ENCODE assay signal across 22 cellular contexts in genomic region chr1:234148350-234148749, GRCh38.
A peak's percentile ranks its signal among the peaks of the same experiment; 100 is the strongest.
DNase-seq lines count a peak whose midpoint lies in the region; TF ChIP-seq lines count a peak whose summit lies in the region.
"Had no signal": no experiment of that assay in that cellular context is flagged by ENCODE, and none has a peak within 500 bp of the region (broad histone marks: within the 10 kb centered on the region; RNA-seq: fewer than 3 reads in every experiment).

No MANE protein-coding gene starts in this region.

- 90% methylated on average over 3 of the region's 3 CpGs for WGBS in mammary epithelial cell (ENCODE audit: low coverage, missing lambda C conversion rate)

- H4K20me1 ChIP-seq in mammary epithelial cell (ENCODE audit: insufficient read depth, low read length): no peaks in the 10 kb centered on the region
- H4K20me1 ChIP-seq: BLaER1 had no signal

- H3K4me1 ChIP-seq in mammary epithelial cell (ENCODE audit: insufficient read depth, low read length): peaks cover 35% of the 10 kb centered on the region
- H3K4me1 ChIP-seq: BLaER1 had no signal

- H3K36me3 Mint-ChIP-seq in T-helper 1 cell treated with Interleukin-12 subunit alpha and Interleukin-12 subunit beta and Interleukin-4 antibody, amounts not matched to agents 30 μg/mL and 1 μg/mL, for 36 hours (ENCODE audit: low read depth): no peaks in the 10 kb centered on the region
- no peaks in the 10 kb centered on the region for H3K36me3 Mint-ChIP-seq in MCF 10A (ENCODE audit: insufficient read depth, unreplicated experiment)

- H3K4me3 ChIP-seq in mammary epithelial cell (replicated peaks in 1 of 3; ENCODE audit: insufficient read depth in 1 of 3, low read depth in 2 of 3, low read length in 3 of 3) (no peak overlapping the region), WI38 (ENCODE audit: low read depth, low read length) (peak overlapping the region; percentile 8; the same call in 1 of the 2 replicates)
- H3K4me3 ChIP-seq: BLaER1 had no signal

- in situ Hi-C loops in mammary epithelial cell (cut with MboI; ENCODE audit: low sequenced_read_pairs in 2 of 2): loop anchor here in 1 of 2 donors (10.0 kb wide), 1 partner anchor 166 kb away; no protein-coding TSS in a partner anchor

- no peak for DNase-seq in T-helper 1 cell
- no peak for DNase-seq in mammary epithelial cell
- no peak for DNase-seq in MCF 10A (ENCODE audit: unreplicated experiment)
- DNase-seq in epithelial cell of prostate (ENCODE audit: low read depth, low spot score): no peak
- DNase-seq in OCI-M1 (lab: John Stamatoyannopoulos, UW): no peak
- no peak for DNase-seq in NCI-H2029 treated with DMSO at 0.1 percent for 48 hours (lab: John Stamatoyannopoulos, UW)
- DNase-seq: ACHN; CD4-positive, alpha-beta T cell; COR-L47; DMS79; H7; MM.1S; NCI-H1048; NCI-H1417 treated with DMSO at 0.1 percent for 48 hours; NCI-H187 treated with DMSO at 0.1 percent for 48 hours; NCI-H226; NCI-H524; NCI-H82 had no signal

- H3K27me3 ChIP-seq in mammary epithelial cell (ENCODE audit: insufficient read depth, low read length): no peaks in the 10 kb centered on the region
- H3K27me3 ChIP-seq: BLaER1 had no signal

- peaks cover 7% of the 10 kb centered on the region for H3K79me2 ChIP-seq in mammary epithelial cell (ENCODE audit: insufficient read depth, low read length)

- CTCF ChIA-PET in mammary epithelial cell (lab: Charles Lee; ENCODE audit: low non-redundant PET) (no interaction called here), MCF 10A (lab: Yijun Ruan, JAX) (interaction anchor here (1.1 to 8.3 kb wide), 4 partner anchors 16 to 162 kb away, joined by 3 to 220 read pairs (median 4); no protein-coding TSS in a partner anchor)

- H3K9me3 Mint-ChIP-seq in T-helper 1 cell treated with Interleukin-12 subunit alpha and Interleukin-12 subunit beta and Interleukin-4 antibody, amounts not matched to agents 30 μg/mL and 1 μg/mL, for 36 hours: peaks cover 9% of the 10 kb centered on the region
- peaks cover 14% of the 10 kb centered on the region for H3K9me3 Mint-ChIP-seq in MCF 10A (ENCODE audit: unreplicated experiment)
- H3K9me3 Mint-ChIP-seq: CD4-positive, alpha-beta T cell had no signal

- no peaks in the 10 kb centered on the region for H3K36me3 ChIP-seq in mammary epithelial cell (ENCODE audit: insufficient read depth, low read length)
- H3K36me3 ChIP-seq: BLaER1 had no signal

- intact Hi-C loops in mammary epithelial cell (cut with micrococcal nuclease) (no loop called here), MCF 10A (cut with micrococcal nuclease) (no loop called here)

- H3K4me3 Mint-ChIP-seq in T-helper 1 cell treated with Interleukin-12 subunit alpha and Interleukin-12 subunit beta and Interleukin-4 antibody, amounts not matched to agents 30 μg/mL and 1 μg/mL, for 36 hours: peak overlapping the region; percentile 2
- H3K4me3 Mint-ChIP-seq in MCF 10A (ENCODE audit: unreplicated experiment): no peak overlapping the region
- H3K4me3 Mint-ChIP-seq: CD4-positive, alpha-beta T cell had no signal

- H3K27ac ChIP-seq in mammary epithelial cell (ENCODE audit: insufficient read depth, low read depth, low read length): peak overlapping the region; percentile 33
- H3K27ac ChIP-seq in epithelial cell of prostate: peak overlapping the region; percentile 8
- H3K27ac ChIP-seq: 22Rv1, BLaER1 had no signal

- H3K9ac ChIP-seq in mammary epithelial cell (ENCODE audit: insufficient read depth, low read length): no peak overlapping the region
- H3K9ac ChIP-seq: BLaER1 had no signal

- no peak overlapping the region for H2AFZ ChIP-seq in mammary epithelial cell (ENCODE audit: low read depth, low read length)

- BruUV-seq in mammary epithelial cell (replicated peaks; lab: Mats Ljungman, UMichigan) (no TSS peak), MCF 10A (replicated peaks; lab: Mats Ljungman, UMichigan) (no TSS peak)

- POLR2A ChIA-PET in MCF 10A (lab: Yijun Ruan, JAX): interaction anchor here (0.6 to 1.5 kb wide), 2 partner anchors 201 to 288 kb away, joined by 4 read pairs; no protein-coding TSS in a partner anchor

- peaks cover 4% of the 10 kb centered on the region for H3K4me1 Mint-ChIP-seq in T-helper 1 cell treated with Interleukin-12 subunit alpha and Interleukin-12 subunit beta and Interleukin-4 antibody, amounts not matched to agents 30 μg/mL and 1 μg/mL, for 36 hours (ENCODE audit: low read depth)
- peaks cover 17% of the 10 kb centered on the region for H3K4me1 Mint-ChIP-seq in MCF 10A (ENCODE audit: insufficient read depth, unreplicated experiment)

- dilution Hi-C loops in mammary epithelial cell (cut with HindIII; ENCODE audit: low sequenced_read_pairs): loop anchor here (10.0 kb wide), 1 partner anchor 166 kb away; no protein-coding TSS in a partner anchor

- H3K4me2 ChIP-seq in mammary epithelial cell (ENCODE audit: insufficient read depth, low read depth, low read length): peak overlapping the region; percentile 4
- H3K4me2 ChIP-seq: BLaER1 had no signal

- H3K27me3 Mint-ChIP-seq in T-helper 1 cell treated with Interleukin-12 subunit alpha and Interleukin-12 subunit beta and Interleukin-4 antibody, amounts not matched to agents 30 μg/mL and 1 μg/mL, for 36 hours (ENCODE audit: low read depth): peaks cover 38% of the 10 kb centered on the region
- no peaks in the 10 kb centered on the region for H3K27me3 Mint-ChIP-seq in MCF 10A (ENCODE audit: insufficient read depth, unreplicated experiment)

- H3K27ac Mint-ChIP-seq in T-helper 1 cell treated with Interleukin-12 subunit alpha and Interleukin-12 subunit beta and Interleukin-4 antibody, amounts not matched to agents 30 μg/mL and 1 μg/mL, for 36 hours: peak overlapping the region; percentile 53
- H3K27ac Mint-ChIP-seq in MCF 10A (ENCODE audit: low read depth, unreplicated experiment): no peak overlapping the region
- H3K27ac Mint-ChIP-seq: CD4-positive, alpha-beta T cell had no signal

- H3K9me3 ChIP-seq in mammary epithelial cell (replicated peaks; ENCODE audit: insufficient read depth, low read length): peaks cover 4% of the 10 kb centered on the region

- TF ChIP-seq CTCF in mammary epithelial cell (conservative IDR thresholded peaks at IDR 0.05 in 1 of 2, IDR thresholded peaks at IDR 0.05 in 1 of 2; ENCODE audit: extremely low read depth in 1 of 2, insufficient read depth in 1 of 2, low read depth in 1 of 2, low read length in 2 of 2) (no peak), MCF 10A (IDR thresholded peaks at IDR 0.05; ENCODE audit: unreplicated experiment) (no peak), WI38 (IDR thresholded peaks at IDR 0.05; ENCODE audit: low read depth, low read length) (no peak)
